ENCODE assay signal across 8 cellular contexts in the genomic region with DNA sequence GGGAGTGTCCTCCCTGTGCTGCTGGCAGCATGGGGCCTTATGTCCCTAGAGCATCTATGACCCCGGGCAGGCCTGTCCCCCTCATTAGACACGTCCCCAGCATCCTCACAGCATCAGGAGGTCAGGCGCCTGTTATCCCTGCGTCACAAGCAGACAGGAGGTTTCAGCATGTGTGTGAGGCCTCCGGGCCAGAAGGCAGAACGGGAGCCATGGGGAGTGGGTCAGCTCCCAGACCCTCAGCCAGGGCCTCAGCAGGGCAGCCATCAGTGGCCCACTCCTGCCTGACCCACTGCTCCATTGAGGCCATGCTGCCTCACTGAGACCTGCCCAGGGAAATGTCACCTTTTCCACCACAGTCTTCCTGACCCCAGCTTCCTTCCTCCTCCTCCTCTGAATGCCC.
"Had no signal": no experiment of that assay in that cellular context is flagged by ENCODE, and none has a peak within 500 bp of the region (broad histone marks: within the 10 kb centered on the region; RNA-seq: fewer than 3 reads in every experiment).

No MANE protein-coding gene starts in this region.

- DNase-seq: activated CD4-positive, CD25-positive, alpha-beta regulatory T cell treated with anti-CD3 and anti-CD28 coated beads, Interleukin-2, amount 50 U/mL, for 72 hours; activated naive CD8-positive, alpha-beta T cell treated with anti-CD3 and anti-CD28 coated beads for 36 hours; mesendoderm had no signal

- H3K27ac ChIP-seq: ovary, tibial artery had no signal

- H3K27me3 ChIP-seq: dorsolateral prefrontal cortex, ovary, tibial artery had no signal

- H3K4me3 ChIP-seq: dorsolateral prefrontal cortex, ovary, tibial artery had no signal

- H3K36me3 Mint-ChIP-seq: activated naive CD8-positive, alpha-beta T cell treated with anti-CD3 and anti-CD28 coated beads for 36 hours had no signal

- H3K4me1 Mint-ChIP-seq: activated naive CD8-positive, alpha-beta T cell treated with anti-CD3 and anti-CD28 coated beads for 36 hours; stimulated activated memory B cell treated with anti-CD40 and anti-IgM and Interleukin-4, amounts not matched to agents 10 μg/mL and 1 μg/mL and 100 μg/mL, for 72 hours had no signal

- H3K36me3 ChIP-seq: ovary, tibial artery had no signal

- H3K27ac Mint-ChIP-seq: activated naive CD8-positive, alpha-beta T cell treated with anti-CD3 and anti-CD28 coated beads for 36 hours; stimulated activated memory B cell treated with anti-CD40 and anti-IgM and Interleukin-4, amounts not matched to agents 10 μg/mL and 1 μg/mL and 100 μg/mL, for 72 hours had no signal

- ATAC-seq: stimulated activated memory B cell treated with anti-CD40 and anti-IgM and Interleukin-4, amounts not matched to agents 10 μg/mL and 1 μg/mL and 100 μg/mL, for 72 hours had no signal

- H3K27me3 Mint-ChIP-seq: activated naive CD8-positive, alpha-beta T cell treated with anti-CD3 and anti-CD28 coated beads for 36 hours; stimulated activated memory B cell treated with anti-CD40 and anti-IgM and Interleukin-4, amounts not matched to agents 10 μg/mL and 1 μg/mL and 100 μg/mL, for 72 hours had no signal

- H3K4me1 ChIP-seq: tibial artery had no signal

- H3K4me3 Mint-ChIP-seq: activated naive CD8-positive, alpha-beta T cell treated with anti-CD3 and anti-CD28 coated beads for 36 hours; activated T-helper 1 cell treated with anti-CD3 and anti-CD28 coated beads, Interleukin-12 subunit alpha, Interleukin-12 subunit beta, Interleukin-2, Interleukin-4 antibody, amounts not matched to agents 30 ng/mL and 10 ng/mL and 1 ng/mL, durations not matched to agents 14 hours and 24 hours and 36 hours; stimulated activated memory B cell treated with anti-CD40 and anti-IgM and Interleukin-4, amounts not matched to agents 10 μg/mL and 1 μg/mL and 100 μg/mL, for 72 hours had no signal

- H3K9me3 Mint-ChIP-seq: activated naive CD8-positive, alpha-beta T cell treated with anti-CD3 and anti-CD28 coated beads for 36 hours; activated T-helper 1 cell treated with anti-CD3 and anti-CD28 coated beads, Interleukin-12 subunit alpha, Interleukin-12 subunit beta, Interleukin-2, Interleukin-4 antibody, amounts not matched to agents 30 ng/mL and 10 ng/mL and 1 ng/mL, durations not matched to agents 14 hours and 24 hours and 36 hours; stimulated activated memory B cell treated with anti-CD40 and anti-IgM and Interleukin-4, amounts not matched to agents 10 μg/mL and 1 μg/mL and 100 μg/mL, for 72 hours had no signal

- H3K9me3 ChIP-seq: ovary, tibial artery had no signal
